ENCODE assay signal across 1 cellular context in the genomic region with DNA sequence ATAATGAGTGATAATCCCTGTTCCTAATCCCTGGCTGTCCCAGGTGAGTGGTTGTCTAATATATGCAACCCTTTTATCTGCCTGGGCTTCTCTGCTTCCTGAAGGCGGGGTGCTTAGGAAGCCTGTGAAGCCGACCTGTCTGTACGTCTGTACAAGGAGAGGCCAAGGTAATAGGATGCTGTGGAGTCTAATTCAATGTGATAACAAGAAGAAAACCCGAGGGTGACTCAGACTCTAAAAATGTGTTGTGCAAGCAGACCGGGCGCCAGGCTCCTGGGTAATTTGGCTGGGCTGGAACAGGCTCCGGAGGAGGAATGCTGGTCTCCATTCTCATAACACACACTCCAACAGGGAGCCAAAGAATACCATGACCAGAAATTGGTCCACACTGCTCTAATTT.
TF ChIP-seq lines count a peak whose summit lies in the region.

No MANE protein-coding gene starts in this region.

TF ChIP-seq in HEK293, 187 proteins besides CTCF, POLR2A, EP300 and RAD21 (continued from another document):
- TF ChIP-seq ZNF701 (tag by site-specific recombination; IDR thresholded peaks at IDR 0.05) = no peak
- no peak for TF ChIP-seq SALL2 (tag by site-specific recombination; IDR thresholded peaks at IDR 0.05; ENCODE audit: borderline replicate concordance)
- 0 out of 2 replicates have a peak, but pooled peaks have one; percentile 15 for TF ChIP-seq ZNF629 (tag by site-specific recombination; IDR thresholded peaks at IDR 0.05)
- peak; percentile 38; the same call in 1 of the 2 replicates for TF ChIP-seq ZNF518A (tag by site-specific recombination; conservative IDR thresholded peaks at IDR 0.05; ENCODE audit: low read depth)
- no peak for TF ChIP-seq HOXA7 (CRISPR knock-in tag; IDR thresholded peaks at IDR 0.05; ENCODE audit: borderline replicate concordance)
